Comparison of ENCODE assay signal across 1 cellular context in genomic region chr3:69008980-69009379, GRCh38.
TF ChIP-seq lines count a peak whose summit lies in the region.

No MANE protein-coding gene starts in this region.

TF ChIP-seq in WTC11, 78 proteins besides CTCF, POLR2A, EP300 and RAD21 (continued from another document):
- TF ChIP-seq, protein P1, sequence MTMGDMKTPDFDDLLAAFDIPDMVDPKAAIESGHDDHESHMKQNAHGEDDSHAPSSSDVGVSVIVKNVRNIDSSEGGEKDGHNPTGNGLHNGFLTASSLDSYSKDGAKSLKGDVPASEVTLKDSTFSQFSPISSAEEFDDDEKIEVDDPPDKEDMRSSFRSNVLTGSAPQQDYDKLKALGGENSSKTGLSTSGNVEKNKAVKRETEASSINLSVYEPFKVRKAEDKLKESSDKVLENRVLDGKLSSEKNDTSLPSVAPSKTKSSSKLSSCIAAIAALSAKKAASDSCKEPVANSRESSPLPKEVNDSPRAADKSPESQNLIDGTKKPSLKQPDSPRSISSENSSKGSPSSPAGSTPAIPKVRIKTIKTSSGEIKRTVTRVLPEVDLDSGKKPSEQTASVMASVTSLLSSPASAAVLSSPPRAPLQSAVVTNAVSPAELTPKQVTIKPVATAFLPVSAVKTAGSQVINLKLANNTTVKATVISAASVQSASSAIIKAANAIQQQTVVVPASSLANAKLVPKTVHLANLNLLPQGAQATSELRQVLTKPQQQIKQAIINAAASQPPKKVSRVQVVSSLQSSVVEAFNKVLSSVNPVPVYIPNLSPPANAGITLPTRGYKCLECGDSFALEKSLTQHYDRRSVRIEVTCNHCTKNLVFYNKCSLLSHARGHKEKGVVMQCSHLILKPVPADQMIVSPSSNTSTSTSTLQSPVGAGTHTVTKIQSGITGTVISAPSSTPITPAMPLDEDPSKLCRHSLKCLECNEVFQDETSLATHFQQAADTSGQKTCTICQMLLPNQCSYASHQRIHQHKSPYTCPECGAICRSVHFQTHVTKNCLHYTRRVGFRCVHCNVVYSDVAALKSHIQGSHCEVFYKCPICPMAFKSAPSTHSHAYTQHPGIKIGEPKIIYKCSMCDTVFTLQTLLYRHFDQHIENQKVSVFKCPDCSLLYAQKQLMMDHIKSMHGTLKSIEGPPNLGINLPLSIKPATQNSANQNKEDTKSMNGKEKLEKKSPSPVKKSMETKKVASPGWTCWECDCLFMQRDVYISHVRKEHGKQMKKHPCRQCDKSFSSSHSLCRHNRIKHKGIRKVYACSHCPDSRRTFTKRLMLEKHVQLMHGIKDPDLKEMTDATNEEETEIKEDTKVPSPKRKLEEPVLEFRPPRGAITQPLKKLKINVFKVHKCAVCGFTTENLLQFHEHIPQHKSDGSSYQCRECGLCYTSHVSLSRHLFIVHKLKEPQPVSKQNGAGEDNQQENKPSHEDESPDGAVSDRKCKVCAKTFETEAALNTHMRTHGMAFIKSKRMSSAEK (CRISPR knock-in tag; IDR thresholded peaks at IDR 0.05; ENCODE audit: borderline replicate concordance): 0 out of 2 replicates have a peak, but pooled peaks have one; percentile 77
- TF ChIP-seq CREM (CRISPR knock-in tag; IDR thresholded peaks at IDR 0.05): no peak
- no peak for TF ChIP-seq ZBTB43 (CRISPR knock-in tag; IDR thresholded peaks at IDR 0.05)
- no peak for TF ChIP-seq ZNF232 (CRISPR knock-in tag; IDR thresholded peaks at IDR 0.05)
- TF ChIP-seq, protein P2, sequence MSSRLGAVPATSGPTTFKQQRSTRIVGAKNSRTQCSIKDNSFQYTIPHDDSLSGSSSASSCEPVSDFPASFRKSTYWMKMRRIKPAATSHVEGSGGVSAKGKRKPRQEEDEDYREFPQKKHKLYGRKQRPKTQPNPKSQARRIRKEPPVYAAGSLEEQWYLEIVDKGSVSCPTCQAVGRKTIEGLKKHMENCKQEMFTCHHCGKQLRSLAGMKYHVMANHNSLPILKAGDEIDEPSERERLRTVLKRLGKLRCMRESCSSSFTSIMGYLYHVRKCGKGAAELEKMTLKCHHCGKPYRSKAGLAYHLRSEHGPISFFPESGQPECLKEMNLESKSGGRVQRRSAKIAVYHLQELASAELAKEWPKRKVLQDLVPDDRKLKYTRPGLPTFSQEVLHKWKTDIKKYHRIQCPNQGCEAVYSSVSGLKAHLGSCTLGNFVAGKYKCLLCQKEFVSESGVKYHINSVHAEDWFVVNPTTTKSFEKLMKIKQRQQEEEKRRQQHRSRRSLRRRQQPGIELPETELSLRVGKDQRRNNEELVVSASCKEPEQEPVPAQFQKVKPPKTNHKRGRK (CRISPR knock-in tag; IDR thresholded peaks at IDR 0.05; ENCODE audit: borderline replicate concordance): no peak
- TF ChIP-seq, protein P3, sequence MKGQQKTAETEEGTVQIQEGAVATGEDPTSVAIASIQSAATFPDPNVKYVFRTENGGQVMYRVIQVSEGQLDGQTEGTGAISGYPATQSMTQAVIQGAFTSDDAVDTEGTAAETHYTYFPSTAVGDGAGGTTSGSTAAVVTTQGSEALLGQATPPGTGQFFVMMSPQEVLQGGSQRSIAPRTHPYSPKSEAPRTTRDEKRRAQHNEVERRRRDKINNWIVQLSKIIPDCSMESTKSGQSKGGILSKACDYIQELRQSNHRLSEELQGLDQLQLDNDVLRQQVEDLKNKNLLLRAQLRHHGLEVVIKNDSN (CRISPR knock-in tag; IDR thresholded peaks at IDR 0.05): no peak
- TF ChIP-seq ETV6 (CRISPR knock-in tag; IDR thresholded peaks at IDR 0.05): no peak
- TF ChIP-seq ATF2 (CRISPR knock-in tag; IDR thresholded peaks at IDR 0.05; ENCODE audit: borderline replicate concordance, low read depth): no peak
- TF ChIP-seq ATF1 (CRISPR knock-in tag; IDR thresholded peaks at IDR 0.05): no peak
- TF ChIP-seq NR3C1 (CRISPR knock-in tag; conservative IDR thresholded peaks at IDR 0.05; ENCODE audit: low read depth): no peak
- TF ChIP-seq EMX1 (CRISPR knock-in tag; IDR thresholded peaks at IDR 0.05): no peak
- TF ChIP-seq, protein P4, sequence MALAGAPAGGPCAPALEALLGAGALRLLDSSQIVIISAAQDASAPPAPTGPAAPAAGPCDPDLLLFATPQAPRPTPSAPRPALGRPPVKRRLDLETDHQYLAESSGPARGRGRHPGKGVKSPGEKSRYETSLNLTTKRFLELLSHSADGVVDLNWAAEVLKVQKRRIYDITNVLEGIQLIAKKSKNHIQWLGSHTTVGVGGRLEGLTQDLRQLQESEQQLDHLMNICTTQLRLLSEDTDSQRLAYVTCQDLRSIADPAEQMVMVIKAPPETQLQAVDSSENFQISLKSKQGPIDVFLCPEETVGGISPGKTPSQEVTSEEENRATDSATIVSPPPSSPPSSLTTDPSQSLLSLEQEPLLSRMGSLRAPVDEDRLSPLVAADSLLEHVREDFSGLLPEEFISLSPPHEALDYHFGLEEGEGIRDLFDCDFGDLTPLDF (CRISPR knock-in tag; IDR thresholded peaks at IDR 0.05): no peak
- TF ChIP-seq KAT7 (CRISPR knock-in tag; IDR thresholded peaks at IDR 0.05; ENCODE audit: borderline replicate concordance): no peak
- TF ChIP-seq, protein P5, sequence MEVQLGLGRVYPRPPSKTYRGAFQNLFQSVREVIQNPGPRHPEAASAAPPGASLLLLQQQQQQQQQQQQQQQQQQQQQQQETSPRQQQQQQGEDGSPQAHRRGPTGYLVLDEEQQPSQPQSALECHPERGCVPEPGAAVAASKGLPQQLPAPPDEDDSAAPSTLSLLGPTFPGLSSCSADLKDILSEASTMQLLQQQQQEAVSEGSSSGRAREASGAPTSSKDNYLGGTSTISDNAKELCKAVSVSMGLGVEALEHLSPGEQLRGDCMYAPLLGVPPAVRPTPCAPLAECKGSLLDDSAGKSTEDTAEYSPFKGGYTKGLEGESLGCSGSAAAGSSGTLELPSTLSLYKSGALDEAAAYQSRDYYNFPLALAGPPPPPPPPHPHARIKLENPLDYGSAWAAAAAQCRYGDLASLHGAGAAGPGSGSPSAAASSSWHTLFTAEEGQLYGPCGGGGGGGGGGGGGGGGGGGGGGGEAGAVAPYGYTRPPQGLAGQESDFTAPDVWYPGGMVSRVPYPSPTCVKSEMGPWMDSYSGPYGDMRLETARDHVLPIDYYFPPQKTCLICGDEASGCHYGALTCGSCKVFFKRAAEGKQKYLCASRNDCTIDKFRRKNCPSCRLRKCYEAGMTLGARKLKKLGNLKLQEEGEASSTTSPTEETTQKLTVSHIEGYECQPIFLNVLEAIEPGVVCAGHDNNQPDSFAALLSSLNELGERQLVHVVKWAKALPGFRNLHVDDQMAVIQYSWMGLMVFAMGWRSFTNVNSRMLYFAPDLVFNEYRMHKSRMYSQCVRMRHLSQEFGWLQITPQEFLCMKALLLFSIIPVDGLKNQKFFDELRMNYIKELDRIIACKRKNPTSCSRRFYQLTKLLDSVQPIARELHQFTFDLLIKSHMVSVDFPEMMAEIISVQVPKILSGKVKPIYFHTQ (CRISPR knock-in tag; IDR thresholded peaks at IDR 0.05): 0 out of 2 replicates have a peak, but pooled peaks have one; percentile 43
- TF ChIP-seq PRRX2 (CRISPR knock-in tag; IDR thresholded peaks at IDR 0.05): 0 out of 2 replicates have a peak, but pooled peaks have one; percentile 49
- TF ChIP-seq TEAD4 (CRISPR knock-in tag; IDR thresholded peaks at IDR 0.05): no peak
- TF ChIP-seq, protein P6, sequence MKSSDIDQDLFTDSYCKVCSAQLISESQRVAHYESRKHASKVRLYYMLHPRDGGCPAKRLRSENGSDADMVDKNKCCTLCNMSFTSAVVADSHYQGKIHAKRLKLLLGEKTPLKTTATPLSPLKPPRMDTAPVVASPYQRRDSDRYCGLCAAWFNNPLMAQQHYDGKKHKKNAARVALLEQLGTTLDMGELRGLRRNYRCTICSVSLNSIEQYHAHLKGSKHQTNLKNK (CRISPR knock-in tag; IDR thresholded peaks at IDR 0.05): no peak
